ENCODE assay signal across 25 cellular contexts in the genomic region with DNA sequence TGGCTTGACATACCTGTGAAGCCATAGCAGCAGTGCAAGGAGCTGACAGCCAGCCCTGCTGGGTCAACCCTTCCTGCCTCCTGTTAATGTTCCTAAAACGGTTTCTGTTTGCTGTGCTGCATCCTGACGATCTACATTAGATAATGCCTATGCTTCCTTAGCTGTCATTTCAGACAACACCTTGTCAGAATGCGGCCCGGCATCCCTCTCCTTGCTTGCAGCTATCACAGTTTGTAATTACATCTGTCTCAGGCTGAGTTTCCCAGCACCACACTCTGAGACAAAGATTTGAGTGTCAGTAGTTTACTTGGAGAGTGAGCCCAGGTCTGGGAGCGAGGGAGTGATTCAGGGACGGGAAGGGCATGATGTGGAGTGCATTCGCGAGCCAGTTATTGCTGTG. TPM values are rescaled to one million over a fixed set of nuclear protein-coding genes. Genes with fewer than 3 reads are reported as not detected.
DNase-seq lines count a peak whose midpoint lies in the region; ATAC-seq and TF ChIP-seq lines count a peak whose summit lies in the region.
"Had no signal": no experiment of that assay in that cellular context is flagged by ENCODE, and none has a peak within 500 bp of the region (broad histone marks: within the 10 kb centered on the region; RNA-seq: fewer than 3 reads in every experiment).

No MANE protein-coding gene starts in this region.

- no peak for TF ChIP-seq CTCF in cardiac muscle cell (IDR thresholded peaks at IDR 0.05; ENCODE audit: low read depth, low read length)
- no peak for TF ChIP-seq CTCF in right atrium auricular region (IDR thresholded peaks at IDR 0.05)
- no peak for TF ChIP-seq CTCF in neural cell (IDR thresholded peaks at IDR 0.05; ENCODE audit: poor library complexity, severe bottlenecking)

- H3K9me2 ChIP-seq in neural cell (ENCODE audit: insufficient read depth, low read length), result no peaks in the 10 kb centered on the region

- no peak for TF ChIP-seq RAD21 in neural cell (conservative IDR thresholded peaks at IDR 0.05)

- H2AFZ ChIP-seq in neural cell (ENCODE audit: low read depth, low read length), result no peak overlapping the region

- H3K27me3 ChIP-seq in cardiac muscle cell (peaks cover 5% of the 10 kb centered on the region), right atrium auricular region (no peaks in the 10 kb centered on the region), neural cell (ENCODE audit: insufficient read depth, low read depth, low read length) (no peaks in the 10 kb centered on the region)
- H3K27me3 ChIP-seq: BE2C, BLaER1 had no signal

- H3K4me3 Mint-ChIP-seq in stimulated activated memory B cell treated with anti-CD40 and anti-IgM and Interleukin-4, amounts not matched to agents 10 μg/mL and 1 μg/mL and 100 μg/mL, for 72 hours, result no peak overlapping the region
- H3K4me3 Mint-ChIP-seq: CD14-positive monocyte; CD4-positive, alpha-beta memory T cell; CD4-positive, CD25-positive, alpha-beta regulatory T cell; CD8-positive, alpha-beta memory T cell had no signal

- H3K36me3 ChIP-seq in cardiac muscle cell, result no peaks in the 10 kb centered on the region
- no peaks in the 10 kb centered on the region for H3K36me3 ChIP-seq in right atrium auricular region
- H3K36me3 ChIP-seq in neural cell (ENCODE audit: insufficient read depth, low read length), result no peaks in the 10 kb centered on the region
- H3K36me3 ChIP-seq: BE2C, BLaER1 had no signal

- TF ChIP-seq EP300 in neural cell (conservative IDR thresholded peaks at IDR 0.05; ENCODE audit: poor library complexity, severe bottlenecking), result peak; percentile 94

- H3K4me3 ChIP-seq in cardiac muscle cell (no peak overlapping the region), right atrium auricular region (no peak overlapping the region), neural cell (ENCODE audit: low read length) (peak overlapping the region; percentile 32)
- H3K4me3 ChIP-seq: BLaER1, GM12878 had no signal

- no peaks in the 10 kb centered on the region for H3K9me3 Mint-ChIP-seq in stimulated activated memory B cell treated with anti-CD40 and anti-IgM and Interleukin-4, amounts not matched to agents 10 μg/mL and 1 μg/mL and 100 μg/mL, for 72 hours
- H3K9me3 Mint-ChIP-seq: CD14-positive monocyte; CD4-positive, alpha-beta memory T cell; CD4-positive, CD25-positive, alpha-beta regulatory T cell; CD8-positive, alpha-beta memory T cell had no signal

- H3K36me3 Mint-ChIP-seq in stimulated activated memory B cell treated with anti-CD40 and anti-IgM and Interleukin-4, amounts not matched to agents 10 μg/mL and 1 μg/mL and 100 μg/mL, for 72 hours, result no peaks in the 10 kb centered on the region
- H3K36me3 Mint-ChIP-seq: CD14-positive monocyte; CD4-positive, alpha-beta memory T cell; CD4-positive, CD25-positive, alpha-beta regulatory T cell; CD8-positive, alpha-beta memory T cell had no signal

- H3K4me1 Mint-ChIP-seq in stimulated activated memory B cell treated with anti-CD40 and anti-IgM and Interleukin-4, amounts not matched to agents 10 μg/mL and 1 μg/mL and 100 μg/mL, for 72 hours, result no peaks in the 10 kb centered on the region
- H3K4me1 Mint-ChIP-seq: CD14-positive monocyte; CD4-positive, alpha-beta memory T cell; CD4-positive, CD25-positive, alpha-beta regulatory T cell; CD8-positive, alpha-beta memory T cell had no signal

- peaks cover 4% of the 10 kb centered on the region for H3F3A ChIP-seq in neural cell (ENCODE audit: insufficient read depth, low read length, poor library complexity, severe bottlenecking)

- H3K79me2 ChIP-seq in neural cell (replicated peaks; ENCODE audit: insufficient read depth, low read length), result no peaks in the 10 kb centered on the region

- H4K20me1 ChIP-seq in neural cell (ENCODE audit: insufficient read depth), result no peaks in the 10 kb centered on the region
- H4K20me1 ChIP-seq: BLaER1 had no signal

- no peak for ATAC-seq in GM18867 (IDR thresholded peaks at IDR 0.05; ENCODE audit: unreplicated experiment)
- no peak for ATAC-seq in stimulated activated memory B cell treated with anti-CD40 and anti-IgM and Interleukin-4, amounts not matched to agents 10 μg/mL and 1 μg/mL and 100 μg/mL, for 72 hours
- ATAC-seq: GM12878 had no signal

- DNase-seq in cardiac muscle cell (ENCODE audit: low read depth in 1 of 2, low spot score in 1 of 2) (no peak), right atrium auricular region (ENCODE audit: low spot score) (no peak)
- DNase-seq: 8988T; ACHN; BE2C; C1 segment of cervical spinal cord; CD4-positive, alpha-beta memory T cell; CD4-positive, CD25-positive, alpha-beta regulatory T cell; COR-L47; DMS 273 treated with DMSO at 0.1 percent for 48 hours; DMS153; DMS53; DMS79; GDM1 had no signal

- H3K27me3 Mint-ChIP-seq in stimulated activated memory B cell treated with anti-CD40 and anti-IgM and Interleukin-4, amounts not matched to agents 10 μg/mL and 1 μg/mL and 100 μg/mL, for 72 hours, result peaks cover 16% of the 10 kb centered on the region

- peak overlapping the region; percentile 18 for H3K9ac ChIP-seq in neural cell (ENCODE audit: low read length)
- H3K9ac ChIP-seq: BLaER1 had no signal

- no peak overlapping the region for H3K27ac Mint-ChIP-seq in stimulated activated memory B cell treated with anti-CD40 and anti-IgM and Interleukin-4, amounts not matched to agents 10 μg/mL and 1 μg/mL and 100 μg/mL, for 72 hours
- H3K27ac Mint-ChIP-seq: CD14-positive monocyte; CD4-positive, alpha-beta memory T cell; CD4-positive, CD25-positive, alpha-beta regulatory T cell; CD8-positive, alpha-beta memory T cell had no signal

- H3K27ac ChIP-seq in cardiac muscle cell, result peak overlapping the region; percentile 6
- H3K27ac ChIP-seq in right atrium auricular region, result no peak overlapping the region
- H3K27ac ChIP-seq in neural cell (ENCODE audit: low read length), result peak overlapping the region; percentile 55
- H3K27ac ChIP-seq: BLaER1 had no signal

- H3K9me3 ChIP-seq in cardiac muscle cell (ENCODE audit: low read depth), result no peaks in the 10 kb centered on the region
- H3K9me3 ChIP-seq in right atrium auricular region, result no peaks in the 10 kb centered on the region
- H3K9me3 ChIP-seq in neural cell (ENCODE audit: low read length), result no peaks in the 10 kb centered on the region
- H3K9me3 ChIP-seq: BE2C, BLaER1 had no signal

- peaks cover 6% of the 10 kb centered on the region for H3K4me1 ChIP-seq in cardiac muscle cell (ENCODE audit: low read depth)
- H3K4me1 ChIP-seq in right atrium auricular region, result peaks cover 0 to 11% of the 10 kb centered on the region in 2 donors
- H3K4me1 ChIP-seq: BLaER1 had no signal

- peak overlapping the region; percentile 15 for H3K4me2 ChIP-seq in neural cell (ENCODE audit: low read length)
- H3K4me2 ChIP-seq: BLaER1 had no signal

TF ChIP-seq in neural cell, 6 proteins besides CTCF, POLR2A, EP300 and RAD21:
- no peak for TF ChIP-seq MXI1 (conservative IDR thresholded peaks at IDR 0.05; ENCODE audit: poor library complexity, severe bottlenecking)
- no peak for TF ChIP-seq SMC3 (conservative IDR thresholded peaks at IDR 0.05; ENCODE audit: poor library complexity)
- peak; percentile 71 for TF ChIP-seq REST (IDR thresholded peaks at IDR 0.05; ENCODE audit: borderline replicate concordance)
- TF ChIP-seq POLR2AphosphoS5 (IDR thresholded peaks at IDR 0.05), result peak; percentile 92
- TF ChIP-seq TAF1 (IDR thresholded peaks at IDR 0.05; ENCODE audit: low read depth), result no peak
- no peak for TF ChIP-seq EZH2 (IDR thresholded peaks at IDR 0.05; ENCODE audit: borderline replicate concordance, insufficient read depth, low read length, poor library complexity, severe bottlenecking)

RNA-seq across cellular contexts. Expression of gene TRH, which starts 9.0 kb away (rescaled TPM):
- 92.4 and 111 TPM in 2 replicates for total RNA-seq in cardiac muscle cell
- 113 and 149 TPM in 2 replicates for polyA plus RNA-seq in cardiac muscle cell
- under 1 TPM in 1 of 2 donors, not detected in 1; 0.55 TPM for total RNA-seq in right atrium auricular region
- 2.6 TPM in 2 replicates for polyA plus RNA-seq in neural cell
- polyA minus RNA-seq in neural cell, result 0.73 and 1.3 TPM in 2 replicates
- total RNA-seq: A673; CD4-positive, alpha-beta memory T cell; CD4-positive, CD25-positive, alpha-beta regulatory T cell; CD8-positive, alpha-beta memory T cell; Daoy; G401; GM12878 had no signal
- polyA plus RNA-seq: AG04450; CD14-positive monocyte; CD4-positive, alpha-beta memory T cell; CD4-positive, CD25-positive, alpha-beta regulatory T cell; CD8-positive, alpha-beta memory T cell; GM12878 had no signal

Comparison
In these comparisons a context has a peak if more than half of its experiments do, and no peak if none do; other contexts are left out.
1. H3K27ac ChIP-seq: peak in cardiac muscle cell (single experiment) and neural cell (single experiment); none in right atrium auricular region (0 of 2).
2. RNA of gene TRH, which starts 9.0 kb away (total RNA-seq): 92.4 to 111 TPM in cardiac muscle cell; 0.55 TPM in right atrium auricular region; every median in the first group is over 10 times any median in the second.